Comparison of ENCODE assay signal across 13 cellular contexts in genomic region chr1:31574749-31575372, GRCh38. TPM values are rescaled to one million over a fixed set of nuclear protein-coding genes. Genes with fewer than 3 reads are reported as not detected.
DNase-seq lines count a peak whose midpoint lies in the region; ATAC-seq, FAIRE-seq and TF ChIP-seq lines count a peak whose summit lies in the region.
"Had no signal": no experiment of that assay in that cellular context is flagged by ENCODE, and none has a peak within 500 bp of the region (broad histone marks: within the 10 kb centered on the region; RNA-seq: fewer than 3 reads in every experiment).

No MANE protein-coding gene starts in this region.

- no peak for TF ChIP-seq CTCF in HepG2 (CRISPR knock-in tag; IDR thresholded peaks at IDR 0.05)
- no peak for TF ChIP-seq CTCF in right lobe of liver (IDR thresholded peaks at IDR 0.05)
- TF ChIP-seq CTCF in osteocyte (IDR thresholded peaks at IDR 0.05), result no peak
- TF ChIP-seq CTCF in foreskin fibroblast (IDR thresholded peaks at IDR 0.05; ENCODE audit: low read depth, low read length), result no peak

- H3K27me3 ChIP-seq in HepG2 (ENCODE audit: control insufficient read depth in 1 of 2, insufficient read depth in 2 of 2, low read length in 2 of 2), result no peaks in the 10 kb centered on the region; a peak in 1 of 5 replicates
- no peaks in the 10 kb centered on the region for H3K27me3 ChIP-seq in right lobe of liver
- no peaks in the 10 kb centered on the region for H3K27me3 ChIP-seq in aorta (ENCODE audit: control insufficient read depth in 1 of 2, insufficient read depth in 2 of 2, low read length in 1 of 2)

- DNase-seq in HepG2 (ENCODE audit: low spot score) (no peak), right lobe of liver (no peak), epidermal melanocyte (ENCODE audit: insufficient read length, low spot score) (peak; percentile 9), osteocyte (ENCODE audit: extremely low spot score, unreplicated experiment) (peak; percentile 38), aorta (no peak), foreskin fibroblast (no peak), COR-L47 (lab: John Stamatoyannopoulos, UW) (no peak)
- no peak for DNase-seq in activated CD4-positive, alpha-beta T cell treated with anti-CD3 and anti-CD28 coated beads for 1 hour
- DNase-seq: GDM1; NCI-H1436; stimulated activated CD4-positive, alpha-beta T cell treated with anti-CD3 and anti-CD28 coated beads, Interleukin-2, amount 100 ng/mL, for 24 hours had no signal

- TF ChIP-seq EP300 in HepG2 (IDR thresholded peaks at IDR 0.05; ENCODE audit: low read depth in 2 of 2, low read length in 2 of 2) (no peak; a peak in 1 of 4 replicates), HepG2 (CRISPR knock-in tag; IDR thresholded peaks at IDR 0.05; ENCODE audit: borderline replicate concordance) (no peak)

- H3K4me1 ChIP-seq in HepG2 (ENCODE audit: insufficient read depth, low read length), result peaks cover 81% of the 10 kb centered on the region
- peaks cover 0 to 8% (median 2%) of the 10 kb centered on the region in 4 donors for H3K4me1 ChIP-seq in right lobe of liver
- peaks cover 0 to 4% of the 10 kb centered on the region in 2 donors for H3K4me1 ChIP-seq in aorta (ENCODE audit: control insufficient read depth in 1 of 2, insufficient read depth in 2 of 2, low read length in 2 of 2)

- no peak overlapping the region for H3K27ac Mint-ChIP-seq in osteocyte (ENCODE audit: unreplicated experiment)

- H3K4me1 Mint-ChIP-seq in osteocyte (ENCODE audit: unreplicated experiment), result peaks cover 37% of the 10 kb centered on the region
- H3K4me1 Mint-ChIP-seq: central memory CD8-positive, alpha-beta T cell had no signal

- H3K9me3 ChIP-seq in HepG2 (ENCODE audit: low read length) (no peaks in the 10 kb centered on the region), right lobe of liver (no peaks in the 10 kb centered on the region), aorta (ENCODE audit: control insufficient read depth, low read length) (no peaks in the 10 kb centered on the region)

- peak overlapping the region; percentile 94 for H3K27ac ChIP-seq in HepG2 (ENCODE audit: extremely low read length, insufficient read depth, low read length)
- H3K27ac ChIP-seq in right lobe of liver, result peak overlapping the region in 1 of 3 donors; percentile 5
- H3K27ac ChIP-seq in aorta (ENCODE audit: low read depth in 1 of 2, low read length in 2 of 2), result peak overlapping the region; percentile 46 to 65

- no peak for TF ChIP-seq RAD21 in HepG2 (CRISPR knock-in tag; IDR thresholded peaks at IDR 0.05)

- H3K9me3 Mint-ChIP-seq in osteocyte (ENCODE audit: unreplicated experiment), result no peaks in the 10 kb centered on the region
- H3K9me3 Mint-ChIP-seq: central memory CD8-positive, alpha-beta T cell had no signal

- intact Hi-C loops in HepG2 (cut with micrococcal nuclease; ENCODE audit: unreplicated experiment), result no loop called here
- intact Hi-C loops in right lobe of liver (cut with DNase I), result no loop called here
- intact Hi-C loops in aorta (cut with DNase I), result loop anchor here in 1 of 2 donors (5.0 kb wide), 1 partner anchor 137 kb away; no protein-coding TSS in a partner anchor

- peak overlapping the region; percentile 72 for H3K9ac ChIP-seq in HepG2 (ENCODE audit: insufficient read depth, low read depth, low read length)

- peaks cover 21% of the 10 kb centered on the region for H3K79me2 ChIP-seq in HepG2 (ENCODE audit: insufficient read depth, low read length)

- POLR2A ChIA-PET in HepG2 (lab: Yijun Ruan, JAX), result interaction anchor here (1.2 to 3.1 kb wide), 3 partner anchors 10 to 70 kb away, joined by 3 to 22 read pairs (median 5); partner anchors contain the start of gene PEF1

- CTCF ChIA-PET in HepG2 (lab: Yijun Ruan, JAX; ENCODE audit: low intra/inter-chr PET ratio, low total read pairs), result no interaction called here

- in situ Hi-C loops in HepG2 (cut with HindIII; ENCODE audit: extremely low pct_ligation_motif_present, low pct_unique_long_range_greater_than_20kb), result no loop called here

- no peak overlapping the region for H3K4me3 Mint-ChIP-seq in osteocyte (ENCODE audit: unreplicated experiment)
- H3K4me3 Mint-ChIP-seq: central memory CD8-positive, alpha-beta T cell had no signal

- TSS peak; percentile 61 for BruUV-seq in HepG2 (replicated peaks; lab: Mats Ljungman, UMichigan)

- no peak for TF ChIP-seq POLR2A in HepG2 (IDR thresholded peaks at IDR 0.05; ENCODE audit: insufficient read depth in 1 of 2, low read depth in 2 of 2, low read length in 2 of 2)
- no peak for TF ChIP-seq POLR2A in right lobe of liver (IDR thresholded peaks at IDR 0.05)

- H3K36me3 ChIP-seq in HepG2 (replicated peaks in 1 of 2; ENCODE audit: control insufficient read depth in 1 of 2, insufficient read depth in 2 of 2, low read length in 2 of 2) (peaks cover 0 to 2% of the 10 kb centered on the region in 2 experiments; a peak in 2 of 5 replicates), right lobe of liver (no peaks in the 10 kb centered on the region), aorta (ENCODE audit: control insufficient read depth in 1 of 2, insufficient read depth in 2 of 2, low read length in 1 of 2) (no peaks in the 10 kb centered on the region)

- no peaks in the 10 kb centered on the region for H3K36me3 Mint-ChIP-seq in osteocyte (ENCODE audit: unreplicated experiment)

- peak; percentile 60 for FAIRE-seq in HepG2 (lab: Jason Lieb, UNC)

- under 1% methylated on average over 10 of the region's 10 CpGs for WGBS in HepG2 (ENCODE audit: low lambda C conversion rate)
- 65% methylated on average over 8 of the region's 10 CpGs for WGBS in right lobe of liver (ENCODE audit: insufficient coverage, low coverage, low lambda C conversion rate, missing lambda C conversion rate)
- WGBS in aorta, 2 donors, result 31 to 32% methylated on average over 10 of the region's 10 CpGs

- no peak overlapping the region for H2AFZ ChIP-seq in HepG2 (ENCODE audit: low read length)

- no peaks in the 10 kb centered on the region for H3K27me3 Mint-ChIP-seq in osteocyte (ENCODE audit: unreplicated experiment)

- H3K4me3 ChIP-seq in HepG2 (replicated peaks in 1 of 3; ENCODE audit: insufficient read depth in 1 of 3, low read depth in 2 of 3, low read length in 3 of 3) (peak overlapping the region; percentile 67 to 84 (median 79)), right lobe of liver (no peak overlapping the region), aorta (ENCODE audit: low read length in 2 of 2) (no peak overlapping the region), foreskin fibroblast (ENCODE audit: low read depth in 1 of 2, low read length in 2 of 2) (no peak overlapping the region)

- H4K20me1 ChIP-seq in HepG2 (ENCODE audit: insufficient read depth, low read length), result no peaks in the 10 kb centered on the region

- ATAC-seq in HepG2 (peak; percentile 1; the same call in 1 of the 3 replicates), right lobe of liver (no peak), aorta (ENCODE audit: low FRiP score) (no peak)

- H3K4me2 ChIP-seq in HepG2 (ENCODE audit: low read depth, low read length), result peak overlapping the region; percentile 96

RNA-seq across cellular contexts. Expression of gene TINAGL1, which starts 1.5 kb away (rescaled TPM):
- 10.5 and 24.7 TPM in 2 replicates for total RNA-seq in HepG2 (2016; rRNA removed; fragmentation: Illumina TruSeq; extraction: Trizol)
- total RNA-seq in HepG2 (2016; cell fraction: cytosol; rRNA removed; fragmentation: Illumina TruSeq; extraction: Trizol; ENCODE audit: low read depth), result 13.7 and 15.2 TPM in 2 replicates
- 9.6 and 28.4 TPM in 2 replicates for total RNA-seq in HepG2 (2016; cell fraction: insoluble cytoplasmic fraction; rRNA removed; fragmentation: Illumina TruSeq; extraction: Trizol)
- 21.8 and 22.0 TPM in 2 replicates for total RNA-seq in HepG2 (2016; cell fraction: membrane; rRNA removed; fragmentation: Illumina TruSeq; extraction: Trizol)
- 24.5 and 28.2 TPM in 2 replicates for total RNA-seq in HepG2 (2016; cell fraction: nucleus; rRNA removed; fragmentation: Illumina TruSeq; extraction: Trizol)
- 76.8 and 139 TPM in 2 replicates for polyA plus RNA-seq in HepG2 (2011; rRNA removed)
- 62.4 and 79.7 TPM in 2 replicates for polyA plus RNA-seq in HepG2 (2011; cell fraction: cytosol; rRNA removed)
- polyA plus RNA-seq in HepG2 (2011; cell fraction: nucleus; rRNA removed), result 185 and 206 TPM in 2 replicates
- 42.8 and 47.0 TPM in 2 replicates for polyA plus RNA-seq in HepG2 (2012)
- 5.5 and 6.8 TPM in 2 replicates for polyA plus RNA-seq in HepG2 (2016; cell fraction: cytosol; fragmentation: Illumina TruSeq; extraction: Trizol; ENCODE audit: low read depth)
- polyA plus RNA-seq in HepG2 (2016; cell fraction: insoluble cytoplasmic fraction; fragmentation: Illumina TruSeq; extraction: Trizol; ENCODE audit: low read depth), result 8.8 and 11.1 TPM in 2 replicates
- polyA plus RNA-seq in HepG2 (2016; cell fraction: membrane; fragmentation: Illumina TruSeq; extraction: Trizol; ENCODE audit: low read depth), result 10.6 and 11.6 TPM in 2 replicates
- polyA plus RNA-seq in HepG2 (2016; cell fraction: nucleus; fragmentation: Illumina TruSeq; extraction: Trizol; ENCODE audit: insufficient read depth, low read depth), result 48.2 and 51.2 TPM in 2 replicates
- 13.3 and 101 TPM in 2 replicates for polyA minus RNA-seq in HepG2 (2011; rRNA and poly(A)+ RNA removed; ENCODE audit: low replicate concordance)
- 27.7 and 32.7 TPM in 2 replicates for polyA minus RNA-seq in HepG2 (2011; cell fraction: cytosol; rRNA and poly(A)+ RNA removed)
- polyA minus RNA-seq in HepG2 (2011; cell fraction: nucleus; rRNA and poly(A)+ RNA removed), result 24.6 and 37.8 TPM in 2 replicates
- 10 to 100 TPM; 10.1 to 40.4 (median 30.2) TPM for total RNA-seq in right lobe of liver
- 9.2 and 10.0 TPM in 2 replicates for total RNA-seq in osteocyte
- total RNA-seq in aorta, result 100 to 1,000 TPM; 317 to 506 TPM
- polyA plus RNA-seq in aorta, result 100 to 1,000 TPM; 158 to 325 TPM

RNA-seq across cellular contexts. Expression of gene HCRTR1, which starts 42.6 kb away (rescaled TPM):
- not detected in 2 replicates for total RNA-seq in HepG2 (2016; rRNA removed; fragmentation: Illumina TruSeq; extraction: Trizol)
- total RNA-seq in HepG2 (2016; cell fraction: cytosol; rRNA removed; fragmentation: Illumina TruSeq; extraction: Trizol; ENCODE audit: low read depth), result not detected in 2 replicates
- not detected in 2 replicates for total RNA-seq in HepG2 (2016; cell fraction: insoluble cytoplasmic fraction; rRNA removed; fragmentation: Illumina TruSeq; extraction: Trizol)
- not detected in 2 replicates for total RNA-seq in HepG2 (2016; cell fraction: membrane; rRNA removed; fragmentation: Illumina TruSeq; extraction: Trizol)
- not detected in 2 replicates for total RNA-seq in HepG2 (2016; cell fraction: nucleus; rRNA removed; fragmentation: Illumina TruSeq; extraction: Trizol)
- polyA plus RNA-seq in HepG2 (2011; rRNA removed), result 0.05 TPM in 1 of 2 replicates, not detected in the other
- 0.03 TPM in 1 of 2 replicates, not detected in the other for polyA plus RNA-seq in HepG2 (2011; cell fraction: cytosol; rRNA removed)
- polyA plus RNA-seq in HepG2 (2011; cell fraction: nucleus; rRNA removed), result 0.13 and 0.23 TPM in 2 replicates
- 0.07 TPM in 1 of 2 replicates, not detected in the other for polyA plus RNA-seq in HepG2 (2012)
- polyA plus RNA-seq in HepG2 (2016; cell fraction: cytosol; fragmentation: Illumina TruSeq; extraction: Trizol; ENCODE audit: low read depth), result not detected in 2 replicates
- not detected in 2 replicates for polyA plus RNA-seq in HepG2 (2016; cell fraction: insoluble cytoplasmic fraction; fragmentation: Illumina TruSeq; extraction: Trizol; ENCODE audit: low read depth)
- not detected in 2 replicates for polyA plus RNA-seq in HepG2 (2016; cell fraction: membrane; fragmentation: Illumina TruSeq; extraction: Trizol; ENCODE audit: low read depth)
- not detected in 2 replicates for polyA plus RNA-seq in HepG2 (2016; cell fraction: nucleus; fragmentation: Illumina TruSeq; extraction: Trizol; ENCODE audit: insufficient read depth, low read depth)
- not detected in 2 replicates for polyA minus RNA-seq in HepG2 (2011; rRNA and poly(A)+ RNA removed; ENCODE audit: low replicate concordance)
- not detected in 2 replicates for polyA minus RNA-seq in HepG2 (2011; cell fraction: cytosol; rRNA and poly(A)+ RNA removed)
- not detected in 2 replicates for polyA minus RNA-seq in HepG2 (2011; cell fraction: nucleus; rRNA and poly(A)+ RNA removed)
- total RNA-seq in right lobe of liver, result not detected
- total RNA-seq in osteocyte, result 0.50 and 0.73 TPM in 2 replicates
- under 1 TPM in 1 of 2 donors, not detected in 1; 0.42 TPM for total RNA-seq in aorta
- under 1 TPM in 1 of 2 donors, not detected in 1; 0.18 TPM for polyA plus RNA-seq in aorta
- total RNA-seq: myocyte had no signal

Comparison
In these comparisons a context has a peak if more than half of its experiments do, and no peak if none do; other contexts are left out.
1. H3K4me3 ChIP-seq: peak in HepG2 (3 of 3); none in right lobe of liver (0 of 3), aorta (0 of 2) and foreskin fibroblast (0 of 2).
2. DNase-seq: peak in epidermal melanocyte (single experiment) and osteocyte (single experiment); none in HepG2 (single experiment), right lobe of liver (0 of 3), aorta (0 of 2), foreskin fibroblast (0 of 2), COR-L47 (single experiment) and activated CD4-positive, alpha-beta T cell treated with anti-CD3 and anti-CD28 coated beads for 1 hour (single experiment).
3. RNA of gene TINAGL1, which starts 1.5 kb away (total RNA-seq): 317 to 506 TPM in aorta; 10.1 to 40.4 TPM in right lobe of liver, 9.6 to 28.4 TPM in HepG2 and 9.2 to 10.0 TPM in osteocyte; every median in the first group is over 4 times any median in the second.